ENCODE assay signal across 19 cellular contexts in the genomic region with DNA sequence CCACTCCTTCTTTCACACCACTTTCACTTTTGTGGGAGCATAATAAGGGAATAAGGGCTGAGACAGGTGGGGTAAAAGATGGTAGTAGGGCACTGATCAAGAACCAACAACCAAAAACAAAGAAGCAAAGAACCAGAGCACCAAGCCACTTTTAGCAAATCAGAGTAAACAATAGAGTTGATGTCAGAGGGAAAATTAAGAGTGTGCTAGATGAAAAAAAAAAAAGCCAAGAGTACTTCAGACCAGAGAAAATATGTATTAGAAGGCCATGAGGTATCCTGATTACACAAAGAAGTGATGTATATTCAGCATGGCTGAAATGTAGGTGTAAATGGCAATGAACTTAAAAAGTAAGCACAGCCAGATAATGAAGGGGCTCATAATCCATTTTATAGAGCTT.
"Had no signal": no experiment of that assay in that cellular context is flagged by ENCODE, and none has a peak within 500 bp of the region (broad histone marks: within the 10 kb centered on the region; RNA-seq: fewer than 3 reads in every experiment).

No MANE protein-coding gene starts in this region.

- DNase-seq: KBM-7, MV-4-11, NCI-H1048, NCI-H1105 treated with DMSO at 0.1 percent for 48 hours, NCI-H1436, NCI-H187, NCI-H2029 treated with DMSO at 0.1 percent for 48 hours, NCI-H2171, NCI-H226, NCI-H446, NCI-H510A, NCI-H524 treated with DMSO at 0.1 percent for 48 hours, NCI-H69, NCI-H774, Right ventricle myocardium superior, RPMI8226, SIG-M5 had no signal

- H3K4me1 ChIP-seq: SJSA1 had no signal

- H3K4me3 ChIP-seq: SJSA1, SK-N-MC had no signal

- H3K27ac ChIP-seq: SJSA1, SK-N-MC had no signal

- H3K9me3 ChIP-seq: SJSA1 had no signal

- H3K27me3 ChIP-seq: SJSA1 had no signal

- H3K36me3 ChIP-seq: SJSA1 had no signal
